Comparison of ENCODE assay signal across 20 cellular contexts in the genomic region with DNA sequence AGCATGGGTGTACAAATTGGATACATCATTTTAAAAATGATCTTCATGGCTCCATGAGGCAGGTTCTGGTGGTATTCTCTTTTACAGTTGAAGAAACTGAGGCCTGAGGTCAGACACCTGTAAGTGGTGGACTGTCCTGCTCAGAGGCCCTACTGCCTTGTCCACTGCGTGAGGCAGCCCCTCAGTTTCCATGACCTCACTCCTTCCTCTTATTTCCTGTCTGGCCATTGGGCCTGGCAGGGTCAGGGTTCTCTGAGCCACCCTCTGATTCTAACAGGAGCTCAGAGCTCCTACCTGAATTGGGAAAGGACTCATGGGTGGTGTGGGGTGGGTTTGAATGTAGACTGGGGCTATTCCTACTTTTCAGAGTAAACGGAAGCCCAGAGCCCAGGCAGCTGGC. TPM values are rescaled to one million over a fixed set of nuclear protein-coding genes. Genes with fewer than 3 reads are reported as not detected.
"Had no signal": no experiment of that assay in that cellular context is flagged by ENCODE, and none has a peak within 500 bp of the region (broad histone marks: within the 10 kb centered on the region; RNA-seq: fewer than 3 reads in every experiment).

No MANE protein-coding gene starts in this region.

- H3K27ac ChIP-seq: body of pancreas, epithelial cell of prostate, parathyroid adenoma had no signal

- H3K27me3 ChIP-seq: body of pancreas, sigmoid colon had no signal

- H3K9me3 Mint-ChIP-seq: activated T-cell treated with anti-CD3 and anti-CD28 coated beads, Interleukin-2, amount 50 U/mL, for 72 hours; type B pancreatic cell had no signal

- H3K27ac Mint-ChIP-seq: activated naive CD8-positive, alpha-beta T cell; activated T-cell treated with anti-CD3 and anti-CD28 coated beads, Interleukin-2, amount 50 U/mL, for 72 hours; type B pancreatic cell had no signal

- H3K9me3 ChIP-seq: body of pancreas, sigmoid colon, SK-N-SH had no signal

- H3K4me3 ChIP-seq: body of pancreas, sigmoid colon had no signal

- H3K4me3 Mint-ChIP-seq: activated naive CD8-positive, alpha-beta T cell; activated T-cell treated with anti-CD3 and anti-CD28 coated beads, Interleukin-2, amount 50 U/mL, for 72 hours; type B pancreatic cell had no signal

- ATAC-seq: activated T-cell treated with anti-CD3 and anti-CD28 coated beads, Interleukin-2, amount 50 U/mL, for 72 hours; body of pancreas; left ventricle myocardium superior had no signal

- DNase-seq: activated CD4-positive, CD25-positive, alpha-beta regulatory T cell treated with anti-CD3 and anti-CD28 coated beads, Interleukin-2, amount 50 U/mL, for 72 hours; activated CD8-positive, alpha-beta memory T cell treated with anti-CD3 and anti-CD28 coated beads, Interleukin-2, amount 50 U/mL, for 48 hours; activated gamma-delta T cell treated with Interleukin-2 at 50 U/mL for 16 hours; activated T-cell treated with anti-CD3 and anti-CD28 coated beads, Interleukin-2, amount 50 U/mL, for 72 hours; amygdala; body of pancreas; central memory CD4-positive, alpha-beta T cell; cortex of kidney; effector memory CD4-positive, alpha-beta T cell; kidney; left ventricle myocardium superior; sigmoid colon; SK-N-SH; stimulated activated CD4-positive, alpha-beta T cell treated with anti-CD3 and anti-CD28 coated beads, Interleukin-2, amount 100 ng/mL, for 24 hours; substantia nigra; T-helper 1 cell had no signal

- H3K36me3 Mint-ChIP-seq: activated naive CD8-positive, alpha-beta T cell had no signal

- H3K27me3 Mint-ChIP-seq: activated naive CD8-positive, alpha-beta T cell; type B pancreatic cell had no signal

RNA-seq across cellular contexts. Expression of a gene that starts 33.8 kb away (rescaled TPM):
- total RNA-seq: body of pancreas had no signal
